9 cellular contexts compared by ENCODE assay signal in genomic region chr2:74481432-74481831, GRCh38. TPM values are rescaled to one million over a fixed set of nuclear protein-coding genes. Genes with fewer than 3 reads are reported as not detected.
DNase-seq lines count a peak whose midpoint lies in the region; ATAC-seq and TF ChIP-seq lines count a peak whose summit lies in the region.
"Had no signal": no experiment of that assay in that cellular context is flagged by ENCODE, and none has a peak within 500 bp of the region (broad histone marks: within the 10 kb centered on the region; RNA-seq: fewer than 3 reads in every experiment).

No MANE protein-coding gene starts in this region.

- H3K79me2 ChIP-seq in fibroblast of lung (ENCODE audit: control insufficient read depth, insufficient read depth, low read length) = peaks cover 24% of the 10 kb centered on the region

- peaks cover 6% of the 10 kb centered on the region for H3K36me3 ChIP-seq in fibroblast of lung (ENCODE audit: control insufficient read depth, insufficient read depth, low read length)

- H3K27me3 Mint-ChIP-seq in Calu3 (ENCODE audit: unreplicated experiment) (no peaks in the 10 kb centered on the region), progenitor cell of endocrine pancreas (no peaks in the 10 kb centered on the region)

- no peaks in the 10 kb centered on the region for H3K9me3 ChIP-seq in fibroblast of lung (ENCODE audit: control insufficient read depth, insufficient read depth, low read depth, low read length)

- H3K4me2 ChIP-seq in fibroblast of lung (ENCODE audit: extremely low read depth, insufficient read depth, low read length) = peak overlapping the region; percentile 92

- H3K4me3 Mint-ChIP-seq in Calu3 (ENCODE audit: low read depth, unreplicated experiment) (peak overlapping the region; percentile 85), progenitor cell of endocrine pancreas (ENCODE audit: low read depth) (peak overlapping the region; percentile 96)

- H3K27me3 ChIP-seq in fibroblast of lung (ENCODE audit: control insufficient read depth, insufficient read depth, low read length) = no peaks in the 10 kb centered on the region

- POLR2A ChIA-PET in RWPE1 (lab: Yijun Ruan, JAX; ENCODE audit: low non-redundant PET) = interaction anchor here (0.9 to 1.0 kb wide), 2 partner anchors 9 to 25 kb away, joined by 4 to 7 read pairs; partner anchors contain the start of gene MRPL53

- ATAC-seq in HG03025 (IDR thresholded peaks at IDR 0.05; ENCODE audit: low FRiP score, unreplicated experiment) = no peak

- H3K4me1 ChIP-seq in fibroblast of lung (ENCODE audit: control insufficient read depth, extremely low read depth, insufficient read depth, low read length) = peaks cover 8% of the 10 kb centered on the region

- DNase-seq in Calu3 (no peak), RWPE1 (ENCODE audit: low spot score) (no peak), fibroblast of lung (ENCODE audit: low read depth in 2 of 2) (peak in 1 of 2 donors; percentile 11), progenitor cell of endocrine pancreas (ENCODE audit: low spot score, unreplicated experiment) (no peak), SKM-1 (lab: John Stamatoyannopoulos, UW; ENCODE audit: unreplicated experiment) (no peak), activated gamma-delta T cell treated with Interleukin-2 at 50 U/mL for 16 hours (no peak), DMS114 treated with DMSO at 0.1 percent for 48 hours (lab: John Stamatoyannopoulos, UW; ENCODE audit: unreplicated experiment) (no peak)

- intact Hi-C loops in Calu3 (cut with micrococcal nuclease; ENCODE audit: unreplicated experiment) = no loop called here

- no TSS peak for BruUV-seq in Calu3 (replicated peaks; lab: Mats Ljungman, UMichigan)

- CTCF ChIA-PET in Calu3 (lab: Charles Lee) = interaction anchor here (1.2 to 1.6 kb wide), 2 partner anchors 9 to 41 kb away, joined by 5 to 6 read pairs; partner anchors contain the start of gene MRPL53
- CTCF ChIA-PET in RWPE1 (lab: Yijun Ruan, JAX) = interaction anchor here (1.7 to 3.6 kb wide), 3 partner anchors 8 to 49 kb away, joined by 6 to 41 read pairs (median 7); partner anchors contain the start of genes AUP1 and HTRA2

- H3K4me1 Mint-ChIP-seq in Calu3 (ENCODE audit: low read depth, unreplicated experiment) (peaks cover 16% of the 10 kb centered on the region), progenitor cell of endocrine pancreas (ENCODE audit: low read depth) (peaks cover 14% of the 10 kb centered on the region)

- H3K9ac ChIP-seq in fibroblast of lung (ENCODE audit: insufficient read depth, low read length) = no peak overlapping the region

- peak overlapping the region; percentile 90 for H3K27ac ChIP-seq in RWPE1
- H3K27ac ChIP-seq in fibroblast of lung (ENCODE audit: insufficient read depth, low read length) = peak overlapping the region; percentile 85

- H3K9me3 Mint-ChIP-seq in Calu3 (ENCODE audit: low read depth, unreplicated experiment) (no peaks in the 10 kb centered on the region), progenitor cell of endocrine pancreas (ENCODE audit: low read depth) (no peaks in the 10 kb centered on the region)

- H2AFZ ChIP-seq in fibroblast of lung (ENCODE audit: low read length) = no peak overlapping the region

- H3K4me3 ChIP-seq in fibroblast of lung (replicated peaks in 1 of 4; ENCODE audit: control extremely low read depth in 1 of 4, insufficient read depth in 1 of 4, low read depth in 3 of 4, low read length in 4 of 4) = peak overlapping the region; percentile 74 to 99 (median 86)

- H4K20me1 ChIP-seq in fibroblast of lung (ENCODE audit: control insufficient read depth, extremely low read depth, insufficient read depth, low read length) = no peaks in the 10 kb centered on the region

- TF ChIP-seq CTCF in Calu3 (IDR thresholded peaks at IDR 0.05; ENCODE audit: unreplicated experiment) = no peak
- no peak for TF ChIP-seq CTCF in RWPE1 (conservative IDR thresholded peaks at IDR 0.05; ENCODE audit: low read depth)
- TF ChIP-seq CTCF in fibroblast of lung (conservative IDR thresholded peaks at IDR 0.05 in 1 of 2, IDR thresholded peaks at IDR 0.05 in 1 of 2; ENCODE audit: low read depth in 1 of 2, low read length in 2 of 2) = no peak
- no peak for TF ChIP-seq CTCF in progenitor cell of endocrine pancreas (IDR thresholded peaks at IDR 0.05; ENCODE audit: unreplicated experiment)

- H3K27ac Mint-ChIP-seq in Calu3 (ENCODE audit: unreplicated experiment) = no peak overlapping the region
- H3K27ac Mint-ChIP-seq in progenitor cell of endocrine pancreas = no peak overlapping the region

- H3K36me3 Mint-ChIP-seq in Calu3 (ENCODE audit: insufficient read depth, unreplicated experiment) (peaks cover 55% of the 10 kb centered on the region), progenitor cell of endocrine pancreas (ENCODE audit: insufficient read depth) (peaks cover 6% of the 10 kb centered on the region)

RNA-seq across cellular contexts. Expression of gene CCDC142, which starts 1.4 kb away (rescaled TPM):
- total RNA-seq in Calu3 (2022) (29.9 and 30.4 TPM in 2 replicates), fibroblast of lung (18.5 and 21.3 TPM in 2 replicates), progenitor cell of endocrine pancreas (39.9 and 42.0 TPM in 2 replicates)
- 3.8 and 5.3 TPM in 2 replicates for polyA plus RNA-seq in fibroblast of lung
- 3.7 and 3.9 TPM in 2 replicates for polyA plus RNA-seq in fibroblast of lung (2012)
- 23.6 and 33.5 TPM in 2 replicates for polyA minus RNA-seq in fibroblast of lung (ENCODE audit: low replicate concordance)

RNA-seq across cellular contexts. Expression of gene TTC31, which starts 1.4 kb away (rescaled TPM):
- total RNA-seq in Calu3 (2022) = 26.2 and 32.9 TPM in 2 replicates
- 7.7 and 10.7 TPM in 2 replicates for total RNA-seq in fibroblast of lung
- polyA plus RNA-seq in fibroblast of lung = 11.8 and 12.7 TPM in 2 replicates
- polyA plus RNA-seq in fibroblast of lung (2012) = 11.1 and 11.7 TPM in 2 replicates
- 9.8 and 13.4 TPM in 2 replicates for polyA minus RNA-seq in fibroblast of lung (ENCODE audit: low replicate concordance)
- total RNA-seq in progenitor cell of endocrine pancreas = 32.2 and 34.8 TPM in 2 replicates

RNA-seq across cellular contexts. Expression of gene MRPL53, which starts 9.0 kb away (rescaled TPM):
- total RNA-seq in Calu3 (2022) (83.7 and 88.9 TPM in 2 replicates), fibroblast of lung (38.0 and 45.4 TPM in 2 replicates), progenitor cell of endocrine pancreas (61.3 and 64.1 TPM in 2 replicates)
- polyA plus RNA-seq in fibroblast of lung = 30.1 and 33.9 TPM in 2 replicates
- 94.2 and 107 TPM in 2 replicates for polyA plus RNA-seq in fibroblast of lung (2012)
- 9.5 and 33.6 TPM in 2 replicates for polyA minus RNA-seq in fibroblast of lung (ENCODE audit: low replicate concordance)

RNA-seq across cellular contexts. Expression of gene MOGS, which starts 16.2 kb away (rescaled TPM):
- total RNA-seq in Calu3 (2022) (64.8 and 66.3 TPM in 2 replicates), fibroblast of lung (49.1 and 56.0 TPM in 2 replicates), progenitor cell of endocrine pancreas (67.9 and 71.5 TPM in 2 replicates)
- 37.1 and 39.5 TPM in 2 replicates for polyA plus RNA-seq in fibroblast of lung
- polyA plus RNA-seq in fibroblast of lung (2012) = 32.1 and 35.0 TPM in 2 replicates
- polyA minus RNA-seq in fibroblast of lung (ENCODE audit: low replicate concordance) = 72.9 and 117 TPM in 2 replicates

RNA-seq across cellular contexts. Expression of gene LBX2, which starts 18.0 kb away (rescaled TPM):
- total RNA-seq in Calu3 (2022) = 3.0 and 3.5 TPM in 2 replicates
- total RNA-seq in fibroblast of lung = 1.5 and 3.0 TPM in 2 replicates
- 0.52 and 0.69 TPM in 2 replicates for polyA plus RNA-seq in fibroblast of lung
- polyA plus RNA-seq in fibroblast of lung (2012) = 0.48 and 1.2 TPM in 2 replicates
- 3.5 TPM in 1 of 2 replicates, not detected in the other for polyA minus RNA-seq in fibroblast of lung (ENCODE audit: low replicate concordance)
- 7.3 and 9.3 TPM in 2 replicates for total RNA-seq in progenitor cell of endocrine pancreas
- total RNA-seq: temporal lobe had no signal
